ENCODE assay signal across 9 cellular contexts in the genomic region with DNA sequence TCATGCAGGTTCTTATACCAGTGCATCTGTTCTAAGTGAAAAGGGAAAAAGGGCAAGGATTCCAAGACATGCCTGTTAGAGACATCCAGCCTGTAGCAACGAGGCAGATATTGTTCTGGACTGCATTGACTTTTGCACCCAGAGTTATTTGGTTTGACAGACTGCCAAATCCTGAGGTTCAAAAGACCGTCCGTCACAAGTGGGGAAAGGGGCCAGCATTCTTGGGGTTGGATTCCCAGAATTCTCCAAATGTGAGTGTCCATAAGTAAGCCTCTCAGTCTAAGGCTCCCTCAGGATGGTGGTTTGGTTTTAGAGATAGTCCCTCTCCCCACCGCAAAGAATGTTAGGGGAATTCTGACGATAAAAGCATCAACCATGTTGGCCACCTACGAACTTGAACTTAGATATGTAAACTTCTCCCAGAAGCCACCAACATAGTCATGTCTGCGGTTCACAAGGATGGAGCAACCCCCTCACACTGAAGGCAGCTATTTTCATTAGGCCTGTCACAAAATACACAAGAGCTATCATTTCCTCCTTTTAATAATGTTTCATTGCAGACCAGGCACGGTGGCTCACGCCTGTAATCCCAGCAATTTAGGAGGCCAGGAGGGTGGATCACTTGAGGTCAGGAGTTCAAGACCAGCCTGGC. TPM values are rescaled to one million over a fixed set of nuclear protein-coding genes. Genes with fewer than 3 reads are reported as not detected.
DNase-seq lines count a peak whose midpoint lies in the region; ATAC-seq, FAIRE-seq and TF ChIP-seq lines count a peak whose summit lies in the region.
"Had no signal": no experiment of that assay in that cellular context is flagged by ENCODE, and none has a peak within 500 bp of the region (broad histone marks: within the 10 kb centered on the region; RNA-seq: fewer than 3 reads in every experiment).

No MANE protein-coding gene starts in this region.

- 31 to 45% methylated on average over 9 of the region's 9 CpGs for WGBS in upper lobe of left lung, 2 donors

- no peaks in the 10 kb centered on the region for H3K27me3 ChIP-seq in upper lobe of left lung

- in situ Hi-C loops in astrocyte of the cerebellum (cut with HindIII; ENCODE audit: low sequenced_read_pairs) = no loop called here

- H3K4me3 ChIP-seq in astrocyte of the cerebellum (ENCODE audit: low read depth, low read length) (no peak overlapping the region), upper lobe of left lung (no peak overlapping the region)
- H3K4me3 ChIP-seq: dorsolateral prefrontal cortex, GM23338 had no signal

- no peaks in the 10 kb centered on the region for H3K36me3 ChIP-seq in upper lobe of left lung

- TF ChIP-seq CTCF in astrocyte of the cerebellum (IDR thresholded peaks at IDR 0.05; ENCODE audit: low read depth, low read length, missing control alignments) (no peak), upper lobe of left lung (IDR thresholded peaks at IDR 0.05) (no peak)

- peak; percentile 83 for DNase-seq in HTR-8/SVneo (ENCODE audit: insufficient read length, low spot score)
- peak; percentile 100 for DNase-seq in astrocyte of the cerebellum (ENCODE audit: low read depth)
- DNase-seq in kidney tubule cell (ENCODE audit: low spot score) = peak; percentile 98
- DNase-seq in upper lobe of left lung = no peak
- no peak for DNase-seq in NCI-H1436 treated with DMSO at 0.1 percent for 48 hours (lab: John Stamatoyannopoulos, UW)
- DNase-seq in UCSD-AML1 (lab: John Stamatoyannopoulos, UW; ENCODE audit: unreplicated experiment) = no peak
- DNase-seq: dorsolateral prefrontal cortex had no signal

- no peaks in the 10 kb centered on the region for H3K4me1 ChIP-seq in upper lobe of left lung

- ATAC-seq in upper lobe of left lung (ENCODE audit: low FRiP score in 2 of 2) (peak; percentile 58 to 80), HG02970 (IDR thresholded peaks at IDR 0.05; ENCODE audit: low FRiP score, unreplicated experiment) (no peak)
- ATAC-seq: GM23338 had no signal

- TF ChIP-seq POLR2A in upper lobe of left lung (IDR thresholded peaks at IDR 0.05) = no peak

- peak overlapping the region in 1 of 4 donors; percentile 26 for H3K27ac ChIP-seq in upper lobe of left lung
- H3K27ac ChIP-seq: dorsolateral prefrontal cortex had no signal

- FAIRE-seq in HTR-8/SVneo (lab: Jason Lieb, UNC) = peak; percentile 76

- no peak for TF ChIP-seq EP300 in upper lobe of left lung (IDR thresholded peaks at IDR 0.05)

- H3K9me3 ChIP-seq in upper lobe of left lung = no peaks in the 10 kb centered on the region

RNA-seq across cellular contexts. Expression of gene LACTB, which starts 13.6 kb away (rescaled TPM):
- 10 to 100 TPM; 18.4 to 31.5 (median 23.1) TPM for total RNA-seq in upper lobe of left lung

RNA-seq across cellular contexts. Expression of gene RPS27L, which starts 49.3 kb away (rescaled TPM):
- 100 to 1,000 TPM in 3 of 6 donors, 10 to 100 TPM in 3; 30.3 to 165 (median 117) TPM for total RNA-seq in upper lobe of left lung

Comparison
In these comparisons a context has a peak if more than half of its experiments do, and no peak if none do; other contexts are left out.
1. DNase-seq: peak in HTR-8/SVneo (single experiment), astrocyte of the cerebellum (single experiment) and kidney tubule cell (single experiment); none in upper lobe of left lung (0 of 2), NCI-H1436 treated with DMSO at 0.1 percent for 48 hours (single experiment) and UCSD-AML1 (single experiment).